In the genomic region with DNA sequence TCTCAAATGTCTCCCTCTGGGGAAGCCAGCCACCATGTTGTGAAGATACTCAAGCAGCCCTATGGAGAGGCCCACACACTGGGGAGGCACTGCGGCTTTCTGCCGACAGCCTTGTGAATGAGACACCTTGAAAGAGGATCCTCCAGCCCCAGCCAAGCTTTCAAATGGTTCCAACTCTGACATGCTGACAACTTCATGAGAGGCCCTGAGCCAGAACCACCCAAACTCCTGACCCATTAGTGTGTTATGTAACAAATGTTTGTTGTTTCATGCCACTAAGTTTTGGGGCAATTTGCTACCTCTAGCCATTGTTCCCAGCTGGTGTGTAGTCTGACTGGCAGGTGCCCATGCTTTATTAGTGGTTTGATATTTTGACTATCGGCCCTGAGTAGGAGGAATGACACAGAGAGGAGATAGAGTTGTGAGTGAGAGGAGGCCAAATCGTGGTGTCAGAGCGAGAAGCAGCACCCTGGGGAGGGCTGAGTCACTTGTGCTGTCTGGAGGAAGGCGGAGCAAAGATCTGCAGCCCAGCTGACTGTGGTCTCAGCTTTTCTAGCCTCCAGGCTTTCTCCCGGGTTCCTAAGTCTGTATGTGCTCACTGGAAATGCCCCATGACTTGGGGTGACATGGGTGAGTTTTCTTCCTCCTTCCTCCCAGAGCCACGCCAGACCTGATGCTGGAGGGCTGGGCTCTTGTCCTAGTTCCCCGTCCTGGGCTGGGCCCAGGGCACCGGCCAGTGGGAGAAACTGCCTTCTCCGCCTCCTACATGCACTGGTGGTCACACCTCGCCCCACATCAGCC, we compare ENCODE assay signal across 8 cellular contexts.
DNase-seq lines count a peak whose midpoint lies in the region; ATAC-seq, FAIRE-seq and TF ChIP-seq lines count a peak whose summit lies in the region.

No MANE protein-coding gene starts in this region.

- no peaks in the 10 kb centered on the region for H3K79me2 ChIP-seq in OCI-LY1 (ENCODE audit: insufficient read depth, low read length)

- no peaks in the 10 kb centered on the region for H4K20me1 ChIP-seq in OCI-LY1 (ENCODE audit: insufficient read depth, low read length)

- peaks cover 5% of the 10 kb centered on the region for H3K9me3 ChIP-seq in OCI-LY1 (ENCODE audit: low read length)

- no peak overlapping the region for H2AFZ ChIP-seq in OCI-LY1 (ENCODE audit: low read length)

- peak overlapping the region; percentile 20 for H3K4me3 ChIP-seq in OCI-LY1 (ENCODE audit: low read depth, low read length, poor library complexity, severe bottlenecking)
- no peak overlapping the region for H3K4me3 ChIP-seq in fibroblast of mammary gland (ENCODE audit: control insufficient read depth, low read depth, low read length)
- no peak overlapping the region for H3K4me3 ChIP-seq in retinal pigment epithelial cell (ENCODE audit: low read length)

- H3K27me3 ChIP-seq in OCI-LY1 (ENCODE audit: insufficient read depth, low read length), result peaks cover 7% of the 10 kb centered on the region; the same call in 1 of the 2 replicates

- H3K4me1 ChIP-seq in OCI-LY1 (ENCODE audit: insufficient read depth, low read length, severe bottlenecking), result peaks cover 66% of the 10 kb centered on the region

- TF ChIP-seq CTCF in OCI-LY1 (IDR thresholded peaks at IDR 0.05; ENCODE audit: low read length) (no peak), fibroblast of mammary gland (conservative IDR thresholded peaks at IDR 0.05; ENCODE audit: control insufficient read depth, insufficient read depth, low read depth, low read length) (no peak), retinal pigment epithelial cell (conservative IDR thresholded peaks at IDR 0.05; ENCODE audit: low read depth, low read length) (no peak)

- no peaks in the 10 kb centered on the region for H3F3A ChIP-seq in OCI-LY1 (ENCODE audit: insufficient read depth, low read length)

- peak overlapping the region; percentile 29 for H3K4me2 ChIP-seq in OCI-LY1 (ENCODE audit: low read length)

- no peak for FAIRE-seq in GM19239 (lab: Jason Lieb, UNC)

- no peaks in the 10 kb centered on the region; the same call in 1 of the 2 replicates for H3K36me3 ChIP-seq in OCI-LY1 (ENCODE audit: insufficient read depth, low read length)

- H3K9me2 ChIP-seq in OCI-LY1 (ENCODE audit: low read depth, low read length), result no peaks in the 10 kb centered on the region

- H3K9ac ChIP-seq in OCI-LY1 (ENCODE audit: low read length), result no peak overlapping the region

- ATAC-seq in GM18858 (IDR thresholded peaks at IDR 0.05; ENCODE audit: unreplicated experiment), result peak; percentile 59
- peak; percentile 60 for ATAC-seq in HG02938 (IDR thresholded peaks at IDR 0.05; ENCODE audit: unreplicated experiment)

- peak; percentile 63 for DNase-seq in activated T-cell treated with anti-CD3 and anti-CD28 coated beads for 48 hours (ENCODE audit: low read depth)
- peak; percentile 94 for DNase-seq in fibroblast of mammary gland (ENCODE audit: low read depth)
- DNase-seq in retinal pigment epithelial cell (ENCODE audit: low read depth), result peak; percentile 21
- DNase-seq in GM19239 (ENCODE audit: insufficient read length, low spot score), result no peak
- no peak for DNase-seq in DMS53 (lab: John Stamatoyannopoulos, UW)

- H3K27ac ChIP-seq in OCI-LY1 (ENCODE audit: low read depth, low read length, poor library complexity, severe bottlenecking), result peak overlapping the region; percentile 63

Comparison
In these comparisons a context has a peak if more than half of its experiments do, and no peak if none do; other contexts are left out.
1. DNase-seq: peak in activated T-cell treated with anti-CD3 and anti-CD28 coated beads for 48 hours (single experiment), fibroblast of mammary gland (single experiment) and retinal pigment epithelial cell (single experiment); none in GM19239 (single experiment) and DMS53 (single experiment).